Comparison of ENCODE assay signal across 8 cellular contexts in genomic region chr5:177327539-177328522, GRCh38. TPM values are rescaled to one million over a fixed set of nuclear protein-coding genes. Genes with fewer than 3 reads are reported as not detected.
DNase-seq lines count a peak whose midpoint lies in the region; ATAC-seq and TF ChIP-seq lines count a peak whose summit lies in the region.
"Had no signal": no experiment of that assay in that cellular context is flagged by ENCODE, and none has a peak within 500 bp of the region (broad histone marks: within the 10 kb centered on the region; RNA-seq: fewer than 3 reads in every experiment).

No MANE protein-coding gene starts in this region.

- H3K9ac ChIP-seq in skeletal muscle satellite cell (ENCODE audit: low read depth, low read length): peak overlapping the region; percentile 61

- H3K4me1 Mint-ChIP-seq in activated CD8-positive, alpha-beta T cell treated with anti-CD3 and anti-CD28 coated beads, Interleukin-2, amount 10 ng/mL, durations not matched to agents 7 days and 5 days (ENCODE audit: low read depth): peaks cover 33% of the 10 kb centered on the region

- intact Hi-C loops in left ventricle myocardium inferior (cut with micrococcal nuclease): no loop called here

- no peak overlapping the region for H3K4me3 ChIP-seq in H7 (ENCODE audit: insufficient read depth, low read depth, low read length)
- no peak overlapping the region for H3K4me3 ChIP-seq in left ventricle myocardium inferior
- H3K4me3 ChIP-seq in skeletal muscle satellite cell (ENCODE audit: low read length): peak overlapping the region; percentile 49

- peaks cover 35% of the 10 kb centered on the region for H3K36me3 Mint-ChIP-seq in activated CD8-positive, alpha-beta T cell treated with anti-CD3 and anti-CD28 coated beads, Interleukin-2, amount 10 ng/mL, durations not matched to agents 7 days and 5 days (ENCODE audit: low read depth)

- H3K4me3 Mint-ChIP-seq in activated CD8-positive, alpha-beta T cell treated with anti-CD3 and anti-CD28 coated beads, Interleukin-2, amount 10 ng/mL, durations not matched to agents 7 days and 5 days: peak overlapping the region; percentile 48

- H3K9me3 ChIP-seq in left ventricle myocardium inferior (replicated peaks) (no peaks in the 10 kb centered on the region), skeletal muscle satellite cell (replicated peaks; ENCODE audit: low read length) (no peaks in the 10 kb centered on the region)

- peak; percentile 56 for DNase-seq in H7
- DNase-seq in activated CD8-positive, alpha-beta T cell treated with anti-CD3 and anti-CD28 coated beads, Interleukin-2, amount 10 ng/mL, durations not matched to agents 7 days and 5 days: peak; percentile 45
- DNase-seq in left ventricle myocardium inferior: peak; percentile 50
- DNase-seq in NCI-H345 (lab: John Stamatoyannopoulos, UW): no peak
- DNase-seq in SW 1271 (lab: John Stamatoyannopoulos, UW): no peak
- DNase-seq in caudate nucleus (lab: John Stamatoyannopoulos, UW): no peak
- DNase-seq: NCI-H1930 had no signal

- no peaks in the 10 kb centered on the region for H3K9me3 Mint-ChIP-seq in activated CD8-positive, alpha-beta T cell treated with anti-CD3 and anti-CD28 coated beads, Interleukin-2, amount 10 ng/mL, durations not matched to agents 7 days and 5 days (ENCODE audit: insufficient read depth)

- H3K27ac Mint-ChIP-seq in activated CD8-positive, alpha-beta T cell treated with anti-CD3 and anti-CD28 coated beads, Interleukin-2, amount 10 ng/mL, durations not matched to agents 7 days and 5 days: peak overlapping the region; percentile 81

- H3K27ac ChIP-seq in left ventricle myocardium inferior (replicated peaks) (peak overlapping the region; percentile 72), caudate nucleus (ENCODE audit: low read depth, low read length) (no peak overlapping the region)

- POLR2A ChIA-PET in activated CD8-positive, alpha-beta T cell treated with anti-CD3 and anti-CD28 coated beads, Interleukin-2, amount 10 ng/mL, durations not matched to agents 7 days and 5 days (lab: Charles Lee): interaction anchor here (0.6 to 1.1 kb wide), 4 partner anchors 15 to 66 kb away, joined by 3 read pairs; no protein-coding TSS in a partner anchor

- H3K36me3 ChIP-seq in H7 (replicated peaks; ENCODE audit: control insufficient read depth, insufficient read depth, low read length) (no peaks in the 10 kb centered on the region; the same call in 1 of the 2 replicates), left ventricle myocardium inferior (peaks cover 39% of the 10 kb centered on the region), skeletal muscle satellite cell (ENCODE audit: insufficient read depth, low read length) (peaks cover 16% of the 10 kb centered on the region)

- H3K27me3 ChIP-seq in H7 (ENCODE audit: control insufficient read depth, insufficient read depth, low read length): no peaks in the 10 kb centered on the region
- H3K27me3 ChIP-seq in left ventricle myocardium inferior (ENCODE audit: low read depth): no peaks in the 10 kb centered on the region
- H3K27me3 ChIP-seq in skeletal muscle satellite cell (ENCODE audit: control insufficient read depth, insufficient read depth, low read length): no peaks in the 10 kb centered on the region

- H3K27me3 Mint-ChIP-seq in activated CD8-positive, alpha-beta T cell treated with anti-CD3 and anti-CD28 coated beads, Interleukin-2, amount 10 ng/mL, durations not matched to agents 7 days and 5 days (ENCODE audit: low read depth): no peaks in the 10 kb centered on the region

- peak overlapping the region; percentile 76 for H3K4me2 ChIP-seq in skeletal muscle satellite cell (ENCODE audit: low read length)

- peak; percentile 68 for ATAC-seq in activated CD8-positive, alpha-beta T cell treated with anti-CD3 and anti-CD28 coated beads, Interleukin-2, amount 10 ng/mL, durations not matched to agents 7 days and 5 days

- H3K4me1 ChIP-seq in left ventricle myocardium inferior (peaks cover 15% of the 10 kb centered on the region), skeletal muscle satellite cell (ENCODE audit: control insufficient read depth, insufficient read depth, low read length) (peaks cover 32% of the 10 kb centered on the region)

- TF ChIP-seq CTCF in left ventricle myocardium inferior (IDR thresholded peaks at IDR 0.05; ENCODE audit: borderline replicate concordance): no peak

- CTCF ChIA-PET in activated CD8-positive, alpha-beta T cell treated with anti-CD3 and anti-CD28 coated beads, Interleukin-2, amount 10 ng/mL, durations not matched to agents 7 days and 5 days (lab: Charles Lee): interaction anchor here (0.6 to 2.5 kb wide), 12 partner anchors 8 to 256 kb away, joined by 3 to 18 read pairs (median 4); no protein-coding TSS in a partner anchor

RNA-seq across cellular contexts. Expression of gene MXD3, which starts 16.1 kb away (rescaled TPM):
- total RNA-seq in H7 (2014; rRNA removed; shearing (Covaris generic)): 26.4 and 27.2 TPM in 2 replicates
- total RNA-seq in activated CD8-positive, alpha-beta T cell treated with anti-CD3 and anti-CD28 coated beads, Interleukin-2, amount 10 ng/mL, durations not matched to agents 7 days and 5 days: 10 to 100 TPM; 93.2 to 96.9 TPM
- total RNA-seq in left ventricle myocardium inferior: 2.3 TPM
- total RNA-seq in skeletal muscle satellite cell (2012; rRNA removed): 2.3 and 3.5 TPM in 2 replicates

RNA-seq across cellular contexts. Expression of gene LMAN2, which starts 23.6 kb away (rescaled TPM):
- total RNA-seq in H7 (2014; rRNA removed; shearing (Covaris generic)): 221 and 225 TPM in 2 replicates
- total RNA-seq in activated CD8-positive, alpha-beta T cell treated with anti-CD3 and anti-CD28 coated beads, Interleukin-2, amount 10 ng/mL, durations not matched to agents 7 days and 5 days: 100 to 1,000 TPM; 119 to 127 TPM
- total RNA-seq in left ventricle myocardium inferior: 60.0 TPM
- total RNA-seq in skeletal muscle satellite cell (2012; rRNA removed): 285 and 302 TPM in 2 replicates

RNA-seq across cellular contexts. Expression of gene PRELID1, which starts 24.2 kb away (rescaled TPM):
- total RNA-seq in H7 (2014; rRNA removed; shearing (Covaris generic)): 360 and 469 TPM in 2 replicates
- total RNA-seq in activated CD8-positive, alpha-beta T cell treated with anti-CD3 and anti-CD28 coated beads, Interleukin-2, amount 10 ng/mL, durations not matched to agents 7 days and 5 days: 100 to 1,000 TPM; 152 to 154 TPM
- total RNA-seq in left ventricle myocardium inferior: 40.0 TPM
- total RNA-seq in skeletal muscle satellite cell (2012; rRNA removed): 135 and 214 TPM in 2 replicates

RNA-seq across cellular contexts. Expression of gene RAB24, which starts 24.3 kb away (rescaled TPM):
- total RNA-seq in H7 (2014; rRNA removed; shearing (Covaris generic)): 25.4 and 35.7 TPM in 2 replicates
- total RNA-seq in activated CD8-positive, alpha-beta T cell treated with anti-CD3 and anti-CD28 coated beads, Interleukin-2, amount 10 ng/mL, durations not matched to agents 7 days and 5 days: 10 to 100 TPM; 44.1 to 48.8 TPM
- 25.3 TPM for total RNA-seq in left ventricle myocardium inferior
- total RNA-seq in skeletal muscle satellite cell (2012; rRNA removed): 9.6 TPM in 2 replicates

RNA-seq across cellular contexts. Expression of gene RGS14, which starts 29.9 kb away (rescaled TPM):
- 31.0 and 32.4 TPM in 2 replicates for total RNA-seq in H7 (2014; rRNA removed; shearing (Covaris generic))
- total RNA-seq in activated CD8-positive, alpha-beta T cell treated with anti-CD3 and anti-CD28 coated beads, Interleukin-2, amount 10 ng/mL, durations not matched to agents 7 days and 5 days: 100 to 1,000 TPM; 112 to 117 TPM
- total RNA-seq in left ventricle myocardium inferior: 4.6 TPM
- total RNA-seq in skeletal muscle satellite cell (2012; rRNA removed): 4.6 and 7.2 TPM in 2 replicates

Comparison
In these comparisons a context has a peak if more than half of its experiments do, and no peak if none do; other contexts are left out.
1. DNase-seq: peak in H7 (single experiment), activated CD8-positive, alpha-beta T cell treated with anti-CD3 and anti-CD28 coated beads, Interleukin-2, amount 10 ng/mL, durations not matched to agents 7 days and 5 days (single experiment) and left ventricle myocardium inferior (single experiment); none in NCI-H345 (single experiment), SW 1271 (0 of 2) and caudate nucleus (0 of 61).